8 cellular contexts compared by ENCODE assay signal in the genomic region with DNA sequence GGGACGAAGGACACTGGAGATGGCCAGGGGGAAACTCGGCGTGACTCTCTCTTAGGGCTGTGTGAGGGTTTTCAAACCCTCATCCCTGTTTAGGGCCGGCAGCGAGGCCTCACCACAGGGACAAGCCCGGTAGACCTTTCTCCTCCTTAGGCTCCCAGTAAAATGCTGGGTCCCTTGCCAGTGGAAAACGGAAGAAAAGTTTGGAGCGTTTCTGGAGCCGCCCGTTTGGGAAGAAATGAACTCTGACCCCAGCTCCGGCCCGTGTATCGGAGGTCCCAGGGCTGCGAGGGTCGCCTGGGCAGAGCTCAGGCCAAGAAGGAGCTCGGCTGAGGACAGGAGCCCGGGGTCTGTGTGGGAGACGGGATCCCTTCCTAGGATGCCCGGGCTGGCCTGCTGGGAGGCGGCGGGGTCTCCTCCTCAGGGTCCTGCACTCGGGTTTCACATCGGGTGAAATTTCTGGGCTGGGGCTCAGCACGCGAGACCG. TPM values are rescaled to one million over a fixed set of nuclear protein-coding genes. Genes with fewer than 3 reads are reported as not detected.
DNase-seq lines count a peak whose midpoint lies in the region; ATAC-seq lines count a peak whose summit lies in the region.

No MANE protein-coding gene starts in this region.

- peak; percentile 10 for ATAC-seq in HG03432 (IDR thresholded peaks at IDR 0.05; ENCODE audit: unreplicated experiment)
- ATAC-seq in stimulated activated naive B cell treated with anti-CD40 and anti-IgM and Interleukin-4, amounts not matched to agents 10 μg/mL and 1 μg/mL and 100 μg/mL, for 72 hours (replicated peaks), result peak; percentile 9 to 12
- ATAC-seq in HG03565 (IDR thresholded peaks at IDR 0.05; ENCODE audit: unreplicated experiment), result no peak
- no peak for ATAC-seq in HG03025 (IDR thresholded peaks at IDR 0.05; ENCODE audit: low FRiP score, unreplicated experiment)

- peak overlapping the region; percentile 45 for H3K9ac ChIP-seq in iPS-18a (ENCODE audit: low read length)

- peaks cover 2 to 42% (median 19%) of the 10 kb centered on the region in 8 donors for H3K9me3 Mint-ChIP-seq in CD4-positive, alpha-beta memory T cell
- H3K9me3 Mint-ChIP-seq in activated naive CD8-positive, alpha-beta T cell (ENCODE audit: low read depth), result no peaks in the 10 kb centered on the region
- H3K9me3 Mint-ChIP-seq in stimulated activated naive B cell treated with anti-CD40 and anti-IgM and Interleukin-4, amounts not matched to agents 10 μg/mL and 1 μg/mL and 100 μg/mL, for 72 hours, result peaks cover 2 to 4% of the 10 kb centered on the region in 2 donors

- H3K27me3 Mint-ChIP-seq in CD4-positive, alpha-beta memory T cell, result peaks cover 0 to 2% of the 10 kb centered on the region in 2 donors
- H3K27me3 Mint-ChIP-seq in activated naive CD8-positive, alpha-beta T cell, result no peaks in the 10 kb centered on the region
- peaks cover 5 to 13% of the 10 kb centered on the region in 2 donors for H3K27me3 Mint-ChIP-seq in stimulated activated naive B cell treated with anti-CD40 and anti-IgM and Interleukin-4, amounts not matched to agents 10 μg/mL and 1 μg/mL and 100 μg/mL, for 72 hours

- H3K27ac ChIP-seq in CD4-positive, alpha-beta memory T cell (ENCODE audit: low read depth, low read length), result peak overlapping the region; percentile 62
- H3K27ac ChIP-seq in iPS-18a (ENCODE audit: low read length), result no peak overlapping the region

- H3K4me1 ChIP-seq in CD4-positive, alpha-beta memory T cell (ENCODE audit: insufficient read depth, low read length), result peaks cover 25% of the 10 kb centered on the region
- H3K4me1 ChIP-seq in iPS-18a (ENCODE audit: control insufficient read depth, low read depth, low read length), result peaks cover 4% of the 10 kb centered on the region

- H3K36me3 ChIP-seq in CD4-positive, alpha-beta memory T cell (ENCODE audit: insufficient read depth, low read length), result no peaks in the 10 kb centered on the region
- H3K36me3 ChIP-seq in iPS-18a (ENCODE audit: control insufficient read depth, low read depth, low read length), result no peaks in the 10 kb centered on the region

- no peaks in the 10 kb centered on the region for H3K27me3 ChIP-seq in CD4-positive, alpha-beta memory T cell (ENCODE audit: insufficient read depth, low read length)
- H3K27me3 ChIP-seq in iPS-18a (ENCODE audit: control insufficient read depth, insufficient read depth, low read length), result peaks cover 12% of the 10 kb centered on the region

- peaks cover 0 to 22% of the 10 kb centered on the region in 2 donors for H3K36me3 Mint-ChIP-seq in CD4-positive, alpha-beta memory T cell
- no peaks in the 10 kb centered on the region for H3K36me3 Mint-ChIP-seq in activated naive CD8-positive, alpha-beta T cell
- H3K36me3 Mint-ChIP-seq in stimulated activated naive B cell treated with anti-CD40 and anti-IgM and Interleukin-4, amounts not matched to agents 10 μg/mL and 1 μg/mL and 100 μg/mL, for 72 hours, result peaks cover 8 to 13% of the 10 kb centered on the region in 2 donors

- H3K27ac Mint-ChIP-seq in CD4-positive, alpha-beta memory T cell, result peak overlapping the region; percentile 91 to 100 (median 93)
- peak overlapping the region; percentile 78 for H3K27ac Mint-ChIP-seq in activated naive CD8-positive, alpha-beta T cell
- peak overlapping the region; percentile 97 for H3K27ac Mint-ChIP-seq in stimulated activated naive B cell treated with anti-CD40 and anti-IgM and Interleukin-4, amounts not matched to agents 10 μg/mL and 1 μg/mL and 100 μg/mL, for 72 hours

- POLR2A ChIA-PET in CD4-positive, alpha-beta memory T cell (lab: Charles Lee; ENCODE audit: partially characterized antibody), result interaction anchor here (0.6 to 5.3 kb wide), 38 partner anchors 9 to 343 kb away, joined by 3 to 72 read pairs (median 6); partner anchors contain the start of genes CLUAP1, IL32, TNFRSF12A and ZNF174

- no peak for DNase-seq in CD4-positive, alpha-beta memory T cell
- no peak for DNase-seq in stimulated activated naive B cell treated with anti-CD40 and anti-IgM and Interleukin-4, amounts not matched to agents 10 μg/mL and 1 μg/mL and 100 μg/mL, for 72 hours
- no peak for DNase-seq in DMS114 treated with DMSO at 0.1 percent for 48 hours (lab: John Stamatoyannopoulos, UW; ENCODE audit: unreplicated experiment)

- peaks cover 11 to 33% (median 23%) of the 10 kb centered on the region in 4 donors for H3K4me1 Mint-ChIP-seq in CD4-positive, alpha-beta memory T cell
- H3K4me1 Mint-ChIP-seq in activated naive CD8-positive, alpha-beta T cell (ENCODE audit: low read depth), result peaks cover 24% of the 10 kb centered on the region
- H3K4me1 Mint-ChIP-seq in stimulated activated naive B cell treated with anti-CD40 and anti-IgM and Interleukin-4, amounts not matched to agents 10 μg/mL and 1 μg/mL and 100 μg/mL, for 72 hours, result peaks cover 20 to 31% of the 10 kb centered on the region in 2 donors

- peak overlapping the region; percentile 57 to 66 for H3K4me3 ChIP-seq in CD4-positive, alpha-beta memory T cell (ENCODE audit: low read length in 2 of 2)
- peak overlapping the region; percentile 85 for H3K4me3 ChIP-seq in iPS-18a (ENCODE audit: low read length)

- CTCF ChIA-PET in CD4-positive, alpha-beta memory T cell (lab: Charles Lee; ENCODE audit: partially characterized antibody), result interaction anchor here (0.6 to 6.4 kb wide), 15 partner anchors 8 to 150 kb away, joined by 3 to 36 read pairs (median 5); partner anchors contain the start of gene ZNF213

- intact Hi-C loops in CD4-positive, alpha-beta memory T cell (cut with micrococcal nuclease), result loop anchor here (1.0 to 10.0 kb wide), 7 partner anchors 8 to 347 kb away; partner anchors contain the start of gene CLUAP1

- H3K4me3 Mint-ChIP-seq in CD4-positive, alpha-beta memory T cell, result peak overlapping the region; percentile 87 to 94 (median 92)
- peak overlapping the region; percentile 87 for H3K4me3 Mint-ChIP-seq in activated naive CD8-positive, alpha-beta T cell
- peak overlapping the region; percentile 91 to 94 for H3K4me3 Mint-ChIP-seq in stimulated activated naive B cell treated with anti-CD40 and anti-IgM and Interleukin-4, amounts not matched to agents 10 μg/mL and 1 μg/mL and 100 μg/mL, for 72 hours

- H3K9me3 ChIP-seq in CD4-positive, alpha-beta memory T cell (ENCODE audit: control insufficient read depth in 1 of 2, low read length in 2 of 2), result peaks cover 0 to 6% of the 10 kb centered on the region in 2 donors
- H3K9me3 ChIP-seq in iPS-18a (ENCODE audit: control insufficient read depth, low read depth, low read length), result no peaks in the 10 kb centered on the region

RNA-seq across cellular contexts. Expression of gene ZNF213, which starts 23.2 kb away (rescaled TPM):
- total RNA-seq in CD4-positive, alpha-beta memory T cell, result 10 to 100 TPM; 14.1 to 14.5 TPM
- polyA plus RNA-seq in CD4-positive, alpha-beta memory T cell, result 1 to 10 TPM in 1 of 2 donors, under 1 TPM in 1; 0.67 to 3.2 TPM

RNA-seq across cellular contexts. Expression of gene OR1F1, which starts 29.9 kb away (rescaled TPM):
- total RNA-seq in CD4-positive, alpha-beta memory T cell, result under 1 TPM; 0.49 to 0.97 TPM
- polyA plus RNA-seq in CD4-positive, alpha-beta memory T cell, result not detected

RNA-seq across cellular contexts. Expression of gene ZNF205, which starts 45.7 kb away (rescaled TPM):
- not detected for total RNA-seq in CD4-positive, alpha-beta memory T cell
- polyA plus RNA-seq in CD4-positive, alpha-beta memory T cell, result under 1 TPM in 1 of 2 donors, not detected in 1; 0.20 TPM

RNA-seq across cellular contexts. Expression of gene ZSCAN10, which starts 59.0 kb away (rescaled TPM):
- under 1 TPM in 1 of 2 experiments, not detected in 1; 0.15 TPM for total RNA-seq in CD4-positive, alpha-beta memory T cell
- not detected for polyA plus RNA-seq in CD4-positive, alpha-beta memory T cell

Comparison
In these comparisons a context has a peak if more than half of its experiments do, and no peak if none do; other contexts are left out.
1. ATAC-seq: peak in HG03432 (single experiment) and stimulated activated naive B cell treated with anti-CD40 and anti-IgM and Interleukin-4, amounts not matched to agents 10 μg/mL and 1 μg/mL and 100 μg/mL, for 72 hours (2 of 2); none in HG03565 (single experiment) and HG03025 (single experiment).
2. Peak in every context shown above with its lines, with median percentiles within 50 percentile points of each other: H3K27ac Mint-ChIP-seq and H3K4me3 Mint-ChIP-seq.